24 cellular contexts compared by ENCODE assay signal in genomic region chr9:20237686-20238085, GRCh38.
"Had no signal": no experiment of that assay in that cellular context is flagged by ENCODE, and none has a peak within 500 bp of the region (broad histone marks: within the 10 kb centered on the region; RNA-seq: fewer than 3 reads in every experiment).

No MANE protein-coding gene starts in this region.

- H3K4me3 ChIP-seq: MG63, SJCRH30 had no signal

- H3K27me3 ChIP-seq: SJCRH30 had no signal

- DNase-seq: IMR-90, Karpas-422, KG1, MG63, NCI-H1092, NCI-H1105 treated with DMSO at 0.1 percent for 48 hours, NCI-H1417 treated with DMSO at 0.1 percent for 48 hours, NCI-H1694 treated with DMSO at 0.1 percent for 48 hours, NCI-H1930, NCI-H2081, NCI-H2107, NCI-H226, NCI-H446, NCI-H510A, NCI-H524 treated with DMSO at 0.1 percent for 48 hours, NCI-H69, NCI-H774, PC-3, SHP77 treated with DMSO at 0.1 percent for 48 hours, SJCRH30 had no signal

- H3K36me3 ChIP-seq: MG63, SJCRH30 had no signal

- FAIRE-seq: HepG2 had no signal

- H3K4me1 ChIP-seq: SJCRH30 had no signal

- H3K9me3 ChIP-seq: MG63, SJCRH30 had no signal

- ATAC-seq: HepG2, Panc1, PC-3, Right ventricle myocardium inferior, SK-N-SH treated with all-trans-retinoic acid at 6 μM for 48 hours had no signal

- H3K27ac ChIP-seq: SJCRH30 had no signal
